ENCODE assay signal across 8 cellular contexts in genomic region chr1:20696397-20697333, GRCh38. TPM values are rescaled to one million over a fixed set of nuclear protein-coding genes. Genes with fewer than 3 reads are reported as not detected.
DNase-seq lines count a peak whose midpoint lies in the region; ATAC-seq and TF ChIP-seq lines count a peak whose summit lies in the region.

No MANE protein-coding gene starts in this region.

- no peaks in the 10 kb centered on the region for H3K9me3 ChIP-seq in colonic mucosa

- H3K4me1 Mint-ChIP-seq in activated CD4-positive, alpha-beta T cell treated with anti-CD3 and anti-CD28 coated beads, Interleukin-2, amount 10 ng/mL, durations not matched to agents 24 days and 14 days: peaks cover 7% of the 10 kb centered on the region

- ATAC-seq in HG03354 (IDR thresholded peaks at IDR 0.05; ENCODE audit: poor library complexity, severe bottlenecking, unreplicated experiment): peak; percentile 86
- peak; percentile 94 for ATAC-seq in left colon

- no peaks in the 10 kb centered on the region for H3K27me3 ChIP-seq in colonic mucosa

- H3K9me3 Mint-ChIP-seq in activated CD4-positive, alpha-beta T cell treated with anti-CD3 and anti-CD28 coated beads, Interleukin-2, amount 10 ng/mL, durations not matched to agents 24 days and 14 days: no peaks in the 10 kb centered on the region

- H3K36me3 ChIP-seq in colonic mucosa: no peaks in the 10 kb centered on the region

- H3K27ac ChIP-seq in colonic mucosa: no peak overlapping the region

- H3K27ac Mint-ChIP-seq in activated CD4-positive, alpha-beta T cell treated with anti-CD3 and anti-CD28 coated beads, Interleukin-2, amount 10 ng/mL, durations not matched to agents 24 days and 14 days: peak overlapping the region; percentile 34

- H3K4me3 Mint-ChIP-seq in activated CD4-positive, alpha-beta T cell treated with anti-CD3 and anti-CD28 coated beads, Interleukin-2, amount 10 ng/mL, durations not matched to agents 24 days and 14 days: peak overlapping the region; percentile 89

- H3K4me3 ChIP-seq in GM12864 (ENCODE audit: low read depth, low read length) (peak overlapping the region; percentile 49), colonic mucosa (peak overlapping the region; percentile 57)

- H3K4me1 ChIP-seq in colonic mucosa: peaks cover 3% of the 10 kb centered on the region

- peaks cover 7% of the 10 kb centered on the region for H3K27me3 Mint-ChIP-seq in activated CD4-positive, alpha-beta T cell treated with anti-CD3 and anti-CD28 coated beads, Interleukin-2, amount 10 ng/mL, durations not matched to agents 24 days and 14 days

- peak; percentile 16 for DNase-seq in GM12864 (ENCODE audit: low read depth)
- DNase-seq in NCI-H524 treated with DMSO at 0.1 percent for 48 hours (lab: John Stamatoyannopoulos, UW): peak; percentile 51
- peak; percentile 90 for DNase-seq in activated CD4-positive, alpha-beta T cell treated with anti-CD3 and anti-CD28 coated beads, Interleukin-2, amount 10 ng/mL, durations not matched to agents 24 days and 14 days
- peak; percentile 86 for DNase-seq in colonic mucosa
- DNase-seq in left colon: peak; percentile 78 to 87
- DNase-seq in stimulated activated CD4-positive, alpha-beta T cell treated with anti-CD3 and anti-CD28 coated beads, Interleukin-15, amount 100 ng/mL, for 48 hours (ENCODE audit: low read depth in 2 of 2): peak; percentile 58 to 63
- DNase-seq in cortex of kidney (lab: John Stamatoyannopoulos, UW): no peak

- intact Hi-C loops in activated CD4-positive, alpha-beta T cell treated with anti-CD3 and anti-CD28 coated beads, Interleukin-2, amount 10 ng/mL, durations not matched to agents 24 days and 14 days (cut with micrococcal nuclease): loop anchor here (1.0 to 2.0 kb wide), 2 partner anchors 36 to 499 kb away; partner anchors contain the start of gene SH2D5
- intact Hi-C loops in colonic mucosa (cut with DNase I): loop anchor here (5.0 kb wide), 1 partner anchor 501 kb away; no protein-coding TSS in a partner anchor
- intact Hi-C loops in left colon (cut with DNase I, micrococcal nuclease): loop anchor here (5.0 kb wide), 2 partner anchors 496 to 501 kb away; no protein-coding TSS in a partner anchor

- H3K36me3 Mint-ChIP-seq in activated CD4-positive, alpha-beta T cell treated with anti-CD3 and anti-CD28 coated beads, Interleukin-2, amount 10 ng/mL, durations not matched to agents 24 days and 14 days (ENCODE audit: low read depth): no peaks in the 10 kb centered on the region

- peak overlapping the region; percentile 61 to 68 for H3K9ac ChIP-seq in colonic mucosa (ENCODE audit: low read depth in 2 of 2, low read length in 2 of 2)

- TF ChIP-seq CTCF in GM12864 (IDR thresholded peaks at IDR 0.05; ENCODE audit: low read depth, low read length, missing control alignments): peak; percentile 96
- TF ChIP-seq CTCF in colonic mucosa (IDR thresholded peaks at IDR 0.05): peak; percentile 96

RNA-seq across cellular contexts. Expression of gene KIF17, which starts 21.1 kb away (rescaled TPM):
- total RNA-seq in activated CD4-positive, alpha-beta T cell treated with anti-CD3 and anti-CD28 coated beads, Interleukin-2, amount 10 ng/mL, durations not matched to agents 24 days and 14 days: not detected in 2 replicates
- total RNA-seq in colonic mucosa (1 to 10 TPM in 1 of 2 donors, under 1 TPM in 1; 0.27 to 1.4 TPM), left colon (1 to 10 TPM in 1 of 2 donors, under 1 TPM in 1; 0.31 to 1.6 TPM)

RNA-seq across cellular contexts. Expression of gene DDOST, which starts 35.5 kb away (rescaled TPM):
- 170 and 177 TPM in 2 replicates for total RNA-seq in activated CD4-positive, alpha-beta T cell treated with anti-CD3 and anti-CD28 coated beads, Interleukin-2, amount 10 ng/mL, durations not matched to agents 24 days and 14 days
- total RNA-seq in colonic mucosa (100 to 1,000 TPM; 233 to 364 TPM), left colon (100 to 1,000 TPM; 180 to 206 TPM)

RNA-seq across cellular contexts. Expression of gene SH2D5, which starts 35.8 kb away (rescaled TPM):
- total RNA-seq in activated CD4-positive, alpha-beta T cell treated with anti-CD3 and anti-CD28 coated beads, Interleukin-2, amount 10 ng/mL, durations not matched to agents 24 days and 14 days: 0.23 and 0.24 TPM in 2 replicates
- under 1 TPM in 1 of 2 donors, not detected in 1; 0.12 TPM for total RNA-seq in colonic mucosa
- under 1 TPM in 1 of 2 donors, not detected in 1; 0.15 TPM for total RNA-seq in left colon
